In genomic region chr10:130436633-130437032, GRCh38 we compare ENCODE assay signal across 13 cellular contexts.
A peak's percentile ranks its signal among the peaks of the same experiment; 100 is the strongest.
DNase-seq lines count a peak whose midpoint lies in the region; TF ChIP-seq lines count a peak whose summit lies in the region.
"Had no signal": no experiment of that assay in that cellular context is flagged by ENCODE, and none has a peak within 500 bp of the region (broad histone marks: within the 10 kb centered on the region; RNA-seq: fewer than 3 reads in every experiment).

No MANE protein-coding gene starts in this region.

- CTCF ChIA-PET in CD8-positive, alpha-beta memory T cell (lab: Charles Lee) = no interaction called here

- DNase-seq in NCI-H2171 (lab: John Stamatoyannopoulos, UW) (peak; percentile 6), NCI-H2171 treated with DMSO at 0.1 percent for 48 hours (lab: John Stamatoyannopoulos, UW) (peak; percentile 52), esophagus muscularis mucosa (ENCODE audit: extremely low spot score) (peak; percentile 55), osteocyte (ENCODE audit: extremely low spot score, unreplicated experiment) (peak; percentile 40), MV-4-11 (lab: John Stamatoyannopoulos, UW) (no peak)
- no peak for DNase-seq in CD8-positive, alpha-beta memory T cell
- DNase-seq: C1 segment of cervical spinal cord; Caco-2; CD4-positive, alpha-beta memory T cell; DMS153; DND-41 had no signal

- TF ChIP-seq CTCF in esophagus muscularis mucosa (IDR thresholded peaks at IDR 0.05) (no peak), osteocyte (IDR thresholded peaks at IDR 0.05) (no peak)

- POLR2A ChIA-PET in CD8-positive, alpha-beta memory T cell (lab: Charles Lee) = no interaction called here

- no peaks in the 10 kb centered on the region for H3K9me3 ChIP-seq in esophagus muscularis mucosa
- no peaks in the 10 kb centered on the region for H3K9me3 ChIP-seq in CD8-positive, alpha-beta memory T cell (ENCODE audit: low read length)
- H3K9me3 ChIP-seq: Caco-2 had no signal

- H3K9me3 Mint-ChIP-seq in osteocyte (ENCODE audit: unreplicated experiment) = peaks cover 58% of the 10 kb centered on the region
- H3K9me3 Mint-ChIP-seq in CD8-positive, alpha-beta memory T cell = peaks cover 0 to 13% (median 7%) of the 10 kb centered on the region in 5 donors

- H3K27ac Mint-ChIP-seq in osteocyte (ENCODE audit: unreplicated experiment) = no peak overlapping the region
- H3K27ac Mint-ChIP-seq in CD8-positive, alpha-beta memory T cell = no peak overlapping the region
- H3K27ac Mint-ChIP-seq: CD4-positive, alpha-beta memory T cell; GM23338; H9 had no signal

- no peak for TF ChIP-seq EP300 in esophagus muscularis mucosa (IDR thresholded peaks at IDR 0.05)

- no peaks in the 10 kb centered on the region for H3K27me3 Mint-ChIP-seq in osteocyte (ENCODE audit: unreplicated experiment)
- H3K27me3 Mint-ChIP-seq in CD8-positive, alpha-beta memory T cell = no peaks in the 10 kb centered on the region
- H3K27me3 Mint-ChIP-seq: CD4-positive, alpha-beta memory T cell had no signal

- H3K36me3 Mint-ChIP-seq in osteocyte (ENCODE audit: unreplicated experiment) = peaks cover 2% of the 10 kb centered on the region
- H3K36me3 Mint-ChIP-seq in CD8-positive, alpha-beta memory T cell = no peaks in the 10 kb centered on the region
- H3K36me3 Mint-ChIP-seq: CD4-positive, alpha-beta memory T cell had no signal

- no peaks in the 10 kb centered on the region for H3K36me3 ChIP-seq in esophagus muscularis mucosa
- no peaks in the 10 kb centered on the region for H3K36me3 ChIP-seq in CD8-positive, alpha-beta memory T cell (ENCODE audit: insufficient read depth, low read length)

- no peak overlapping the region for H3K4me3 ChIP-seq in esophagus muscularis mucosa
- H3K4me3 ChIP-seq in CD8-positive, alpha-beta memory T cell (ENCODE audit: low read length) = no peak overlapping the region
- H3K4me3 ChIP-seq: GM23338 had no signal

- no peak overlapping the region for H3K4me3 Mint-ChIP-seq in osteocyte (ENCODE audit: unreplicated experiment)
- no peak overlapping the region for H3K4me3 Mint-ChIP-seq in CD8-positive, alpha-beta memory T cell
- H3K4me3 Mint-ChIP-seq: CD4-positive, alpha-beta memory T cell; GM23338; H9 had no signal

- H3K27ac ChIP-seq in esophagus muscularis mucosa (replicated peaks in 1 of 4) = no peak overlapping the region
- H3K27ac ChIP-seq in CD8-positive, alpha-beta memory T cell (ENCODE audit: low read depth, low read length) = no peak overlapping the region

- H3K4me1 Mint-ChIP-seq in osteocyte (ENCODE audit: unreplicated experiment) = no peaks in the 10 kb centered on the region
- H3K4me1 Mint-ChIP-seq in CD8-positive, alpha-beta memory T cell = no peaks in the 10 kb centered on the region
- H3K4me1 Mint-ChIP-seq: CD4-positive, alpha-beta memory T cell; GM23338 had no signal

- H3K27me3 ChIP-seq in esophagus muscularis mucosa = no peaks in the 10 kb centered on the region
- H3K27me3 ChIP-seq in CD8-positive, alpha-beta memory T cell (ENCODE audit: insufficient read depth, low read length, poor library complexity, severe bottlenecking) = no peaks in the 10 kb centered on the region

- H3K4me1 ChIP-seq in esophagus muscularis mucosa = no peaks in the 10 kb centered on the region
- H3K4me1 ChIP-seq in CD8-positive, alpha-beta memory T cell (ENCODE audit: insufficient read depth, low read length) = no peaks in the 10 kb centered on the region
- H3K4me1 ChIP-seq: Caco-2 had no signal

- 73% methylated on average over 5 of the region's 5 CpGs for WGBS in esophagus muscularis mucosa

- TF ChIP-seq POLR2A in esophagus muscularis mucosa (IDR thresholded peaks at IDR 0.05; ENCODE audit: low read depth) = no peak

- intact Hi-C loops in esophagus muscularis mucosa (cut with DNase I) = no loop called here

Comparison
In these comparisons a context has a peak if more than half of its experiments do, and no peak if none do; other contexts are left out.
1. DNase-seq: peak in NCI-H2171 (single experiment), NCI-H2171 treated with DMSO at 0.1 percent for 48 hours (single experiment), esophagus muscularis mucosa (single experiment) and osteocyte (single experiment); none in CD8-positive, alpha-beta memory T cell (0 of 5) and MV-4-11 (single experiment).